Comparison of ENCODE assay signal across 8 cellular contexts in genomic region chr3:45011756-45012441, GRCh38. TPM values are rescaled to one million over a fixed set of nuclear protein-coding genes. Genes with fewer than 3 reads are reported as not detected.
A peak's percentile ranks its signal among the peaks of the same experiment; 100 is the strongest.
DNase-seq lines count a peak whose midpoint lies in the region; ATAC-seq and TF ChIP-seq lines count a peak whose summit lies in the region.

No MANE protein-coding gene starts in this region.

- ATAC-seq in GM18907 (IDR thresholded peaks at IDR 0.05; ENCODE audit: unreplicated experiment) (peak; percentile 49), HG02981 (IDR thresholded peaks at IDR 0.05; ENCODE audit: unreplicated experiment) (no peak), HG03520 (IDR thresholded peaks at IDR 0.05; ENCODE audit: unreplicated experiment) (no peak)

- H3K4me3 ChIP-seq in SJSA1 (no peak overlapping the region), foreskin fibroblast (ENCODE audit: low read depth in 1 of 2, low read length in 2 of 2) (no peak overlapping the region)

- DNase-seq in SJSA1 (ENCODE audit: low read depth in 1 of 2, low spot score in 2 of 2) (peak; percentile 79 to 90), foreskin fibroblast (peak; percentile 95 to 96), putamen (ENCODE audit: low spot score) (peak; percentile 28), NCI-H510A (lab: John Stamatoyannopoulos, UW) (no peak), NCI-H2171 treated with DMSO at 0.1 percent for 48 hours (lab: John Stamatoyannopoulos, UW) (no peak)

- peaks cover 19% of the 10 kb centered on the region for H3K36me3 ChIP-seq in SJSA1

- TF ChIP-seq CTCF in foreskin fibroblast (IDR thresholded peaks at IDR 0.05; ENCODE audit: low read depth, low read length), result no peak

- H3K27me3 ChIP-seq in SJSA1 (replicated peaks), result no peaks in the 10 kb centered on the region

- H3K9me3 ChIP-seq in SJSA1 (replicated peaks), result no peaks in the 10 kb centered on the region

- H3K27ac ChIP-seq in SJSA1, result peak overlapping the region; percentile 99

- H3K4me1 ChIP-seq in SJSA1 (replicated peaks), result peaks cover 50% of the 10 kb centered on the region

RNA-seq across cellular contexts. Expression of gene CLEC3B, which starts 14.2 kb away (rescaled TPM):
- 4.4 and 11.6 TPM in 2 replicates for total RNA-seq in SJSA1 (2014; rRNA removed; shearing (Covaris generic))

RNA-seq across cellular contexts. Expression of gene EXOSC7, which starts 35.9 kb away (rescaled TPM):
- total RNA-seq in SJSA1 (2014; rRNA removed; shearing (Covaris generic)), result 52.2 and 92.5 TPM in 2 replicates

RNA-seq across cellular contexts. Expression of gene ZDHHC3, which starts 35.9 kb away (rescaled TPM):
- total RNA-seq in SJSA1 (2014; rRNA removed; shearing (Covaris generic)), result 48.8 and 55.3 TPM in 2 replicates

Comparison
In these comparisons a context has a peak if more than half of its experiments do, and no peak if none do; other contexts are left out.
1. DNase-seq: peak in SJSA1 (2 of 2), foreskin fibroblast (2 of 2) and putamen (single experiment); none in NCI-H510A (single experiment) and NCI-H2171 treated with DMSO at 0.1 percent for 48 hours (single experiment).